ENCODE assay signal across 9 cellular contexts in the genomic region with DNA sequence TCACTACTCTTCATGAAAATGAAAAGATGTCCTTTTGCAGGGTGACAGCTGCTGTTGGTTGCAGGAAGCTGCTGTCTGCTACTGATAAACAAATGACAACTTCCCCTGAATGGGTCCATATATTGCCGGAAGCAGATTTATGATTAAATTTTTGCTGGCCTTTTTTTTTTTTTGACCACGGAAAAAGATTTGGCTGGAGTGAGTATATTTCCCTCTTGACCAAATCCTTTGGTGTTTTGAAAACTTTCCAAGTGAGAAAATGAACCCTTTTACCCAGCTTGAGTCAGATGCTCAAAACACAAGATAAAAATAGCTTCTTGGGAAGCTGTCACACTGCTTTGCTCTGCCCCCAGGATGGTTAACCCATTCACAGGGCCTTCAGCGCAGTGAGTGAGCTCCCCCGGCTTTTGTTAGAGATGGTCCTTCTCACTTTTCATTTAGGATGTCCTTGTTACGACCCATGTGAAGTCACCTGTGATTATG.
DNase-seq lines count a peak whose midpoint lies in the region; ATAC-seq and TF ChIP-seq lines count a peak whose summit lies in the region.
"Had no signal": no experiment of that assay in that cellular context is flagged by ENCODE, and none has a peak within 500 bp of the region (broad histone marks: within the 10 kb centered on the region; RNA-seq: fewer than 3 reads in every experiment).

No MANE protein-coding gene starts in this region.

- H3K27me3 Mint-ChIP-seq in T-cell: no peaks in the 10 kb centered on the region

- no peak overlapping the region for H3K27ac ChIP-seq in A673 (ENCODE audit: low read depth, low read length, poor library complexity, severe bottlenecking)

- H3K4me3 ChIP-seq in GM12865 (ENCODE audit: low read depth, low read length): no peak overlapping the region
- no peak overlapping the region for H3K4me3 ChIP-seq in choroid plexus epithelial cell (ENCODE audit: low read depth, low read length)
- H3K4me3 ChIP-seq in A673 (ENCODE audit: low read depth, low read length, poor library complexity, severe bottlenecking): no peak overlapping the region

- peak; percentile 27 for DNase-seq in GM12865 (ENCODE audit: low read depth)
- peak; percentile 81 for DNase-seq in choroid plexus epithelial cell (ENCODE audit: low read depth)
- DNase-seq in pons (ENCODE audit: low spot score): peak; percentile 39
- DNase-seq in T-cell: no peak
- DNase-seq in A673 (ENCODE audit: low spot score): no peak
- DNase-seq: activated CD4-positive, alpha-beta T cell treated with anti-CD3 and anti-CD28 coated beads for 48 hours had no signal

- CTCF ChIA-PET in T-cell (lab: Charles Lee): interaction anchor here (0.8 to 1.5 kb wide), 3 partner anchors 61 to 634 kb away, joined by 3 to 6 read pairs (median 5); no protein-coding TSS in a partner anchor
- CTCF ChIA-PET in A673 (lab: Charles Lee): interaction anchor here (0.7 kb wide), 1 partner anchor 34 kb away, joined by 4 read pairs; no protein-coding TSS in a partner anchor

- peaks cover 23% of the 10 kb centered on the region for H3K4me1 ChIP-seq in A673 (ENCODE audit: insufficient read depth, low read length, poor library complexity, severe bottlenecking)

- no peaks in the 10 kb centered on the region for H3K36me3 ChIP-seq in A673 (ENCODE audit: insufficient read depth, low read length, poor library complexity, severe bottlenecking)

- ATAC-seq in HG03097 (IDR thresholded peaks at IDR 0.05; ENCODE audit: low FRiP score, unreplicated experiment): peak; percentile 59
- no peak for ATAC-seq in HG03039 (IDR thresholded peaks at IDR 0.05; ENCODE audit: unreplicated experiment)
- no peak for ATAC-seq in esophagus mucosa
- ATAC-seq in T-cell (replicated peaks in 1 of 4): no peak

- no peak overlapping the region for H3K27ac Mint-ChIP-seq in T-cell

- POLR2A ChIA-PET in T-cell (lab: Charles Lee): no interaction called here
- POLR2A ChIA-PET in A673 (lab: Charles Lee; ENCODE audit: low non-redundant PET): interaction anchor here (0.7 kb wide), 1 partner anchor 29 kb away, joined by 6 read pairs; no protein-coding TSS in a partner anchor

- no peaks in the 10 kb centered on the region for H3K9me3 ChIP-seq in A673 (ENCODE audit: low read depth, low read length, poor library complexity, severe bottlenecking)

- no peaks in the 10 kb centered on the region for H3K9me3 Mint-ChIP-seq in T-cell

- peaks cover 4 to 5% (median 4%) of the 10 kb centered on the region in 3 donors for H3K4me1 Mint-ChIP-seq in T-cell

- intact Hi-C loops in A673 (cut with micrococcal nuclease; ENCODE audit: unreplicated experiment): loop anchor here (5.0 to 10.0 kb wide), 7 partner anchors 80 to 905 kb away; a partner anchor contains a TSS

- TF ChIP-seq CTCF in GM12865 (IDR thresholded peaks at IDR 0.05; ENCODE audit: insufficient read depth, low read depth, low read length, missing control alignments) (no peak), choroid plexus epithelial cell (conservative IDR thresholded peaks at IDR 0.05; ENCODE audit: low read depth, low read length) (no peak), A673 (conservative IDR thresholded peaks at IDR 0.05; ENCODE audit: low read depth, low read length) (no peak)

- no peak overlapping the region for H3K4me3 Mint-ChIP-seq in T-cell

- no peaks in the 10 kb centered on the region for H3K36me3 Mint-ChIP-seq in T-cell

- H3K27me3 ChIP-seq in A673 (replicated peaks; ENCODE audit: insufficient read depth, low read depth, low read length, poor library complexity): no peaks in the 10 kb centered on the region

- no TSS peak for BruUV-seq in A673 (replicated peaks; lab: Mats Ljungman, UMichigan)

Comparison
In these comparisons a context has a peak if more than half of its experiments do, and no peak if none do; other contexts are left out.
1. DNase-seq: peak in GM12865 (single experiment), choroid plexus epithelial cell (single experiment) and pons (single experiment); none in T-cell (0 of 34) and A673 (single experiment).